7 cellular contexts compared by ENCODE assay signal in genomic region chr11:79440451-79441158, GRCh38. TPM values are rescaled to one million over a fixed set of nuclear protein-coding genes. Genes with fewer than 3 reads are reported as not detected.
DNase-seq lines count a peak whose midpoint lies in the region; ATAC-seq and TF ChIP-seq lines count a peak whose summit lies in the region.

TSS of gene TENM4 (minus strand) at chr11:79441030. CDS start at chr11:79069944, 371,086 bp downstream.

- WGBS in ectodermal cell, 2 experiments = 0% methylated on average over 77 to 78 of the region's 83 CpGs
- WGBS in lung, 2 donors = 1 to 2% methylated on average over 45 to 83 of the region's 83 CpGs

- DNase-seq in GM10248 (ENCODE audit: extremely low spot score) (peak; percentile 41), lung (ENCODE audit: low spot score) (no peak), substantia nigra (lab: John Stamatoyannopoulos, UW) (peak in 37 of 49 donors; percentile 24 to 79 (median 62)), SKM-1 (lab: John Stamatoyannopoulos, UW; ENCODE audit: unreplicated experiment) (no peak)

- H3K9me3 ChIP-seq in OCI-LY3 (ENCODE audit: insufficient read depth, low read length) = no peaks in the 10 kb centered on the region
- H3K9me3 ChIP-seq in ectodermal cell (ENCODE audit: control insufficient read depth, low read length) = no peaks in the 10 kb centered on the region
- peaks cover 4 to 7% of the 10 kb centered on the region in 2 donors for H3K9me3 ChIP-seq in lung (ENCODE audit: control insufficient read depth in 2 of 2, insufficient read depth in 1 of 2, low read length in 1 of 2)

- peaks cover 49% of the 10 kb centered on the region for H3K79me2 ChIP-seq in OCI-LY3 (ENCODE audit: low read length)

- H3K36me3 ChIP-seq in OCI-LY3 (replicated peaks; ENCODE audit: low read depth, low read length) (peaks cover 4% of the 10 kb centered on the region), ectodermal cell (ENCODE audit: control insufficient read depth, insufficient read depth, low read length) (no peaks in the 10 kb centered on the region), lung (ENCODE audit: control insufficient read depth in 2 of 2, insufficient read depth in 2 of 2, low read length in 2 of 2) (no peaks in the 10 kb centered on the region)

- peak; percentile 7 for TF ChIP-seq CTCF in GM10248 (IDR thresholded peaks at IDR 0.05; ENCODE audit: control extremely low read depth, extremely low read depth, low read depth, missing control alignments)
- peak; percentile 70 for TF ChIP-seq CTCF in OCI-LY3 (IDR thresholded peaks at IDR 0.05; ENCODE audit: low read depth, low read length)
- TF ChIP-seq CTCF in lung (IDR thresholded peaks at IDR 0.05; ENCODE audit: control extremely low read depth, extremely low read depth) = no peak

- H3K9ac ChIP-seq in OCI-LY3 (ENCODE audit: low read length) = peak within 1 kb of the TSS; percentile 78

- H3K27ac ChIP-seq in OCI-LY3 (ENCODE audit: low read length) = peak within 1 kb of the TSS; percentile 82
- H3K27ac ChIP-seq in ectodermal cell (ENCODE audit: insufficient read depth, low read depth, low read length, poor library complexity, severe bottlenecking) = peak within 1 kb of the TSS; percentile 22
- H3K27ac ChIP-seq in lung (ENCODE audit: low read depth in 1 of 2, low read length in 1 of 2) = peak within 1 kb of the TSS in 1 of 2 donors; percentile 32
- H3K27ac ChIP-seq in substantia nigra (ENCODE audit: low read depth, low read length, poor library complexity, severe bottlenecking) = peak within 1 kb of the TSS; percentile 68

- CTCF ChIA-PET in GM10248 (lab: Yijun Ruan, JAX) = interaction anchor here (1.0 to 1.7 kb wide), 4 partner anchors 25 to 715 kb away, joined by 3 to 6 read pairs (median 3); no protein-coding TSS in a partner anchor

- peaks cover 28% of the 10 kb centered on the region for H4K20me1 ChIP-seq in OCI-LY3 (ENCODE audit: insufficient read depth, low read length)

- POLR2A ChIA-PET in GM10248 (lab: Yijun Ruan, JAX) = no interaction called here

- H2AFZ ChIP-seq in OCI-LY3 (ENCODE audit: low read depth, low read length) = peak within 1 kb of the TSS; percentile 67

- H3K27me3 ChIP-seq in OCI-LY3 (ENCODE audit: low read depth, low read length) (0 out of 2 replicates have a peak, but pooled peaks cover 3% of the 10 kb centered on the region), ectodermal cell (ENCODE audit: control insufficient read depth, insufficient read depth, low read length, poor library complexity, severe bottlenecking) (peaks cover 63% of the 10 kb centered on the region), lung (ENCODE audit: control insufficient read depth, insufficient read depth) (peaks cover 6% of the 10 kb centered on the region)

- peak within 1 kb of the TSS; percentile 97 for H3K4me2 ChIP-seq in OCI-LY3 (ENCODE audit: low read length)

- peaks cover 32% of the 10 kb centered on the region for H3K4me1 ChIP-seq in OCI-LY3 (ENCODE audit: low read length)
- H3K4me1 ChIP-seq in ectodermal cell (ENCODE audit: control insufficient read depth, insufficient read depth, low read length) = peaks cover 24% of the 10 kb centered on the region
- H3K4me1 ChIP-seq in lung (ENCODE audit: control insufficient read depth in 2 of 2, insufficient read depth in 2 of 2, low read length in 2 of 2) = peaks cover 5 to 22% of the 10 kb centered on the region in 2 donors

- ATAC-seq in HG02798 (IDR thresholded peaks at IDR 0.05; ENCODE audit: poor library complexity, unreplicated experiment) = peak; percentile 48
- ATAC-seq in lung (ENCODE audit: insufficient read depth, low FRiP score) = peak; percentile 59

- peak within 1 kb of the TSS; percentile 80 for H3K4me3 ChIP-seq in OCI-LY3 (ENCODE audit: low read length)
- peak within 1 kb of the TSS; percentile 79 for H3K4me3 ChIP-seq in ectodermal cell (ENCODE audit: insufficient read depth, low read depth, low read length)
- H3K4me3 ChIP-seq in lung = peak within 1 kb of the TSS; percentile 18

RNA-seq across cellular contexts. Expression of gene TENM4, which starts in this region (rescaled TPM):
- polyA plus RNA-seq in ectodermal cell (2013, experiment 1 of 4) = 83.1 TPM
- polyA plus RNA-seq in ectodermal cell (2013, experiment 2 of 4) = 123 TPM
- 83.5 TPM for polyA plus RNA-seq in ectodermal cell (2013, experiment 3 of 4)
- polyA plus RNA-seq in ectodermal cell (2013, experiment 4 of 4) = 85.9 TPM
- total RNA-seq in lung = 10 to 100 TPM in 1 of 2 donors, 1 to 10 TPM in 1; 5.0 to 16.4 TPM
- polyA plus RNA-seq in lung = 1 to 10 TPM in 1 of 2 donors, under 1 TPM in 1; 0.28 to 1.4 TPM

Comparison
In these comparisons a context has a peak if more than half of its experiments do, and no peak if none do; other contexts are left out.
1. DNase-seq: peak in GM10248 (single experiment) and substantia nigra (37 of 49); none in lung (single experiment) and SKM-1 (single experiment).
2. H3K4me3 ChIP-seq: peak in every context shown above with its lines; median percentile 80 in OCI-LY3; 79 in ectodermal cell; 18 in lung.